15 cellular contexts compared by ENCODE assay signal in genomic region chr7:49564379-49564714, GRCh38.
DNase-seq lines count a peak whose midpoint lies in the region; ATAC-seq and TF ChIP-seq lines count a peak whose summit lies in the region.
"Had no signal": no experiment of that assay in that cellular context is flagged by ENCODE, and none has a peak within 500 bp of the region (broad histone marks: within the 10 kb centered on the region; RNA-seq: fewer than 3 reads in every experiment).

No MANE protein-coding gene starts in this region.

- H3K4me1 Mint-ChIP-seq in osteocyte (ENCODE audit: unreplicated experiment), result no peaks in the 10 kb centered on the region
- H3K4me1 Mint-ChIP-seq: activated naive CD8-positive, alpha-beta T cell treated with anti-CD3 and anti-CD28 coated beads, Interleukin-2, amount 10 ng/mL, durations not matched to agents 7 days and 5 days had no signal

- H3K4me3 ChIP-seq in GM12864 (ENCODE audit: low read depth, low read length), result no peak overlapping the region
- H3K4me3 ChIP-seq: upper lobe of left lung had no signal

- no peak overlapping the region for H3K4me3 Mint-ChIP-seq in osteocyte (ENCODE audit: unreplicated experiment)
- H3K4me3 Mint-ChIP-seq: activated naive CD8-positive, alpha-beta T cell treated with anti-CD3 and anti-CD28 coated beads, Interleukin-2, amount 10 ng/mL, durations not matched to agents 7 days and 5 days; CD8-positive, alpha-beta T cell had no signal

- H3K27ac Mint-ChIP-seq in osteocyte (ENCODE audit: unreplicated experiment), result no peak overlapping the region
- H3K27ac Mint-ChIP-seq: activated naive CD8-positive, alpha-beta T cell treated with anti-CD3 and anti-CD28 coated beads, Interleukin-2, amount 10 ng/mL, durations not matched to agents 7 days and 5 days; CD8-positive, alpha-beta T cell had no signal

- H3K9me3 Mint-ChIP-seq in osteocyte (ENCODE audit: unreplicated experiment), result peaks cover 38% of the 10 kb centered on the region

- no peaks in the 10 kb centered on the region for H3K27me3 Mint-ChIP-seq in osteocyte (ENCODE audit: unreplicated experiment)
- H3K27me3 Mint-ChIP-seq: activated naive CD8-positive, alpha-beta T cell treated with anti-CD3 and anti-CD28 coated beads, Interleukin-2, amount 10 ng/mL, durations not matched to agents 7 days and 5 days had no signal

- peak; percentile 91 for ATAC-seq in GM19023 (IDR thresholded peaks at IDR 0.05; ENCODE audit: unreplicated experiment)
- peak; percentile 60 for ATAC-seq in GM21825 (IDR thresholded peaks at IDR 0.05; ENCODE audit: unreplicated experiment)
- ATAC-seq in HG03103 (IDR thresholded peaks at IDR 0.05; ENCODE audit: low read depth, unreplicated experiment), result peak; percentile 94
- no peak for ATAC-seq in esophagus mucosa
- ATAC-seq: CD8-positive, alpha-beta T cell had no signal

- DNase-seq in GM12864 (ENCODE audit: low read depth) (peak; percentile 18), osteocyte (ENCODE audit: extremely low spot score, unreplicated experiment) (no peak), KG1 (lab: John Stamatoyannopoulos, UW) (no peak), midbrain (lab: John Stamatoyannopoulos, UW) (no peak)
- DNase-seq: activated naive CD8-positive, alpha-beta T cell treated with anti-CD3 and anti-CD28 coated beads, Interleukin-2, amount 10 ng/mL, durations not matched to agents 7 days and 5 days; CD8-positive, alpha-beta T cell; cerebellar nuclear complex; head of caudate nucleus; NCI-H2081; SIG-M5; upper lobe of left lung had no signal

- TF ChIP-seq CTCF in GM12864 (IDR thresholded peaks at IDR 0.05; ENCODE audit: low read depth, low read length, missing control alignments) (no peak), osteocyte (IDR thresholded peaks at IDR 0.05) (no peak)

- H3K36me3 Mint-ChIP-seq in osteocyte (ENCODE audit: unreplicated experiment), result no peaks in the 10 kb centered on the region
- H3K36me3 Mint-ChIP-seq: activated naive CD8-positive, alpha-beta T cell treated with anti-CD3 and anti-CD28 coated beads, Interleukin-2, amount 10 ng/mL, durations not matched to agents 7 days and 5 days; CD8-positive, alpha-beta T cell had no signal
